13 cellular contexts compared by ENCODE assay signal in the genomic region with DNA sequence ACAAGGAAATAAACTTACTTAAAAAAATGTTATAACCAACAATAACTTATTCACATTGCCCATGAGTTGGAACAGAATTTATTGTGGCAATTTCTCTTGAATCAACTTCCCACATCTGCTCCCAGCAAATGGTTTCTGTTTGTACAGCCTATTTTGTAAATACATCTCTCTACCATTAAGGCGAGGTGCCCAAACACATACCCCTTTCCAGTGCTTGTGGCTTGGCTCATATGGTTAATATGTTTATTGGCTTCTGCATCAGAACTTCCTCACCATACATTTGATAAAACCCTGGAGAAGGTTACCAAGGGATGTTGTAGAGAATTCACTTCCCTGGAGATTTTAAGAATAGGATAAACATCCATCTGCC.
DNase-seq lines count a peak whose midpoint lies in the region; ATAC-seq and TF ChIP-seq lines count a peak whose summit lies in the region.
"Had no signal": no experiment of that assay in that cellular context is flagged by ENCODE, and none has a peak within 500 bp of the region (broad histone marks: within the 10 kb centered on the region; RNA-seq: fewer than 3 reads in every experiment).

No MANE protein-coding gene starts in this region.

- ATAC-seq in gastroesophageal sphincter (no peak), foreskin keratinocyte (no peak)

- no peak for TF ChIP-seq CTCF in Peyer's patch (IDR thresholded peaks at IDR 0.05)
- TF ChIP-seq CTCF in gastroesophageal sphincter (IDR thresholded peaks at IDR 0.05) = no peak
- no peak for TF ChIP-seq CTCF in foreskin keratinocyte (conservative IDR thresholded peaks at IDR 0.05)

- H3K4me1 ChIP-seq in Peyer's patch (peaks cover 0 to 31% (median 2%) of the 10 kb centered on the region in 4 donors), gastroesophageal sphincter (peaks cover 4 to 80% (median 16%) of the 10 kb centered on the region in 3 donors), stomach smooth muscle (ENCODE audit: control insufficient read depth, insufficient read depth, low read length) (peaks cover 28% of the 10 kb centered on the region), foreskin keratinocyte (peaks cover 17% of the 10 kb centered on the region)

- H3K36me3 ChIP-seq in Peyer's patch (no peaks in the 10 kb centered on the region), gastroesophageal sphincter (no peaks in the 10 kb centered on the region), stomach smooth muscle (ENCODE audit: control insufficient read depth in 2 of 2, insufficient read depth in 2 of 2, low read length in 2 of 2) (no peaks in the 10 kb centered on the region)

- H3K27ac ChIP-seq in Peyer's patch (peak overlapping the region in 3 of 4 donors; percentile 86 to 96 (median 93)), gastroesophageal sphincter (peak overlapping the region; percentile 25 to 91 (median 89)), stomach smooth muscle (ENCODE audit: low read length) (peak overlapping the region; percentile 18), foreskin keratinocyte (no peak overlapping the region)

- peak overlapping the region in 1 of 2 donors; percentile 51 for H3K9ac ChIP-seq in stomach smooth muscle (ENCODE audit: low read length in 2 of 2)

- H3K4me3 ChIP-seq in Peyer's patch = peak overlapping the region in 2 of 4 donors; percentile 80 to 82
- H3K4me3 ChIP-seq in gastroesophageal sphincter = peak overlapping the region; percentile 41 to 65
- peak overlapping the region in 1 of 2 donors; percentile 80 for H3K4me3 ChIP-seq in stomach smooth muscle (ENCODE audit: low read length in 2 of 2)

- TF ChIP-seq EP300 in gastroesophageal sphincter (IDR thresholded peaks at IDR 0.05) = no peak

- H3K9me3 ChIP-seq in Peyer's patch (no peaks in the 10 kb centered on the region), gastroesophageal sphincter (no peaks in the 10 kb centered on the region), stomach smooth muscle (ENCODE audit: control insufficient read depth in 2 of 2, low read length in 2 of 2) (no peaks in the 10 kb centered on the region)

- DNase-seq in NCI-H146 (lab: John Stamatoyannopoulos, UW) (peak; percentile 12), NCI-H146 treated with DMSO at 0.1 percent for 48 hours (lab: John Stamatoyannopoulos, UW; ENCODE audit: unreplicated experiment) (no peak), Peyer's patch (no peak), foreskin keratinocyte (no peak), anterior cingulate cortex (lab: John Stamatoyannopoulos, UW) (no peak)
- DNase-seq in activated T-cell treated with anti-CD3 and anti-CD28 coated beads, Interleukin-2, amount 50 U/mL, for 1 hour = no peak
- DNase-seq: 8988T; activated B cell treated with CpG ODN at 0.5 μM for 24 hours; activated gamma-delta T cell; effector CD4-positive, alpha-beta T cell; Kasumi-1 had no signal

- TF ChIP-seq POLR2A in Peyer's patch (IDR thresholded peaks at IDR 0.05) = no peak
- no peak for TF ChIP-seq POLR2A in gastroesophageal sphincter (IDR thresholded peaks at IDR 0.05)

- 44 to 100% methylated on average over 1 of the region's 1 CpG for WGBS in gastroesophageal sphincter (ENCODE audit: low coverage in 1 of 2), 2 donors

- no peaks in the 10 kb centered on the region for H3K27me3 ChIP-seq in Peyer's patch
- no peaks in the 10 kb centered on the region for H3K27me3 ChIP-seq in gastroesophageal sphincter
- no peaks in the 10 kb centered on the region for H3K27me3 ChIP-seq in stomach smooth muscle (ENCODE audit: control insufficient read depth in 1 of 2, insufficient read depth in 2 of 2, low read length in 2 of 2)
- no peaks in the 10 kb centered on the region for H3K27me3 ChIP-seq in foreskin keratinocyte
